In the genomic region with DNA sequence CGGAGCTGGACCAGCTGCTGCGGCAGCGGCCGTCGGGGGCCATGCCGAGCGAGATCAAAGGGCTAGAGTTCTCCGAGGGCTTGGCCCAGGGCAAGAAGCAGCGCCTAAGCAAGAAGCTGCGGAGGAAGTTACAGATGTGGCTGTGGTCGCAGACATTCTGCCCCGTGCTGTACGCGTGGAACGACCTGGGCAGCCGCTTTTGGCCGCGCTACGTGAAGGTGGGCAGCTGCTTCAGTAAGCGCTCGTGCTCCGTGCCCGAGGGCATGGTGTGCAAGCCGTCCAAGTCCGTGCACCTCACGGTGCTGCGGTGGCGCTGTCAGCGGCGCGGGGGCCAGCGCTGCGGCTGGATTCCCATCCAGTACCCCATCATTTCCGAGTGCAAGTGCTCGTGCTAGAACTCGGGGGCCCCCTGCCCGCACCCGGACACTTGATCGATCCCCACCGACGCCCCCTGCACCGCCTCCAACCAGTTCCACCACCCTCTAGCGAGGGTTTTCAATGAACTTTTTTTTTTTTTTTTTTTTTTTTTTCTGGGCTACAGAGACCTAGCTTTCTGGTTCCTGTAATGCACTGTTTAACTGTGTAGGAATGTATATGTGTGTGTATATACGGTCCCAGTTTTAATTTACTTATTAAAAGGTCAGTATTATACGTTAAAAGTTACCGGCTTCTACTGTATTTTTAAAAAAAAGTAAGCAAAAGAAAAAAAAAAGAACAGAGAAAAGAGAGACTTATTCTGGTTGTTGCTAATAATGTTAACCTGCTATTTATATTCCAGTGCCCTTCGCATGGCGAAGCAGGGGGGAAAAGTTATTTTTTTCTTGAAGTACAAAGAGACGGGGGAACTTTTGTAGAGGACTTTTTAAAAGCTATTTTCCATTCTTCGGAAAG, we compare ENCODE assay signal across 8 cellular contexts. TPM values are rescaled to one million over a fixed set of nuclear protein-coding genes. Genes with fewer than 3 reads are reported as not detected.
DNase-seq lines count a peak whose midpoint lies in the region; ATAC-seq and TF ChIP-seq lines count a peak whose summit lies in the region.

No MANE protein-coding gene starts in this region.

- peaks cover 3% of the 10 kb centered on the region; the same call in 1 of the 2 replicates for H3K9me3 ChIP-seq in SJSA1 (replicated peaks)
- H3K9me3 ChIP-seq in lung (ENCODE audit: control insufficient read depth in 2 of 2, insufficient read depth in 1 of 2, low read length in 1 of 2), result peaks cover 0 to 2% of the 10 kb centered on the region in 2 donors
- H3K9me3 ChIP-seq in tibial nerve, result no peaks in the 10 kb centered on the region

- CTCF ChIA-PET in MCF 10A (lab: Yijun Ruan, JAX), result interaction anchor here (0.6 to 12.8 kb wide), 9 partner anchors 59 to 1496 kb away, joined by 3 to 275 read pairs (median 6); no protein-coding TSS in a partner anchor

- H3K9me3 Mint-ChIP-seq in MCF 10A (ENCODE audit: unreplicated experiment), result no peaks in the 10 kb centered on the region

- H3K27me3 Mint-ChIP-seq in MCF 10A (ENCODE audit: insufficient read depth, unreplicated experiment), result peaks cover 10% of the 10 kb centered on the region

- POLR2A ChIA-PET in MCF 10A (lab: Yijun Ruan, JAX), result interaction anchor here (0.6 to 2.9 kb wide), 7 partner anchors 30 to 225 kb away, joined by 3 to 17 read pairs (median 4); no protein-coding TSS in a partner anchor

- intact Hi-C loops in MCF 10A (cut with micrococcal nuclease), result loop anchor here (10.0 kb wide), 1 partner anchor 350 kb away; no protein-coding TSS in a partner anchor

- BruUV-seq in MCF 10A (replicated peaks; lab: Mats Ljungman, UMichigan), result no TSS peak

- peaks cover 56% of the 10 kb centered on the region for H3K4me1 ChIP-seq in SJSA1 (replicated peaks)
- H3K4me1 ChIP-seq in lung (ENCODE audit: control insufficient read depth in 2 of 2, insufficient read depth in 2 of 2, low read length in 2 of 2), result peaks cover 8 to 22% of the 10 kb centered on the region in 2 donors
- peaks cover 0 to 57% (median 35%) of the 10 kb centered on the region in 4 donors for H3K4me1 ChIP-seq in tibial nerve

- H3K36me3 ChIP-seq in SJSA1 (no peaks in the 10 kb centered on the region), lung (ENCODE audit: control insufficient read depth in 2 of 2, insufficient read depth in 2 of 2, low read length in 2 of 2) (no peaks in the 10 kb centered on the region), tibial nerve (no peaks in the 10 kb centered on the region)

- H3K27ac ChIP-seq in SJSA1 (no peak overlapping the region; the same call in 1 of the 2 replicates), lung (ENCODE audit: low read depth in 1 of 2, low read length in 1 of 2) (no peak overlapping the region), tibial nerve (peak overlapping the region in 3 of 4 donors; percentile 42 to 87 (median 71))

- no peak for TF ChIP-seq POLR2A in tibial nerve (IDR thresholded peaks at IDR 0.05)

- no peak overlapping the region for H3K27ac Mint-ChIP-seq in MCF 10A (ENCODE audit: low read depth, unreplicated experiment)

- H3K27me3 ChIP-seq in SJSA1 (replicated peaks) (peaks cover 32% of the 10 kb centered on the region), lung (ENCODE audit: control insufficient read depth, insufficient read depth) (no peaks in the 10 kb centered on the region), tibial nerve (peaks cover 0 to 66% of the 10 kb centered on the region in 2 donors)

- H3K4me3 Mint-ChIP-seq in MCF 10A (ENCODE audit: unreplicated experiment), result peak overlapping the region; percentile 75

- peak overlapping the region; percentile 52 for H3K4me3 ChIP-seq in SJSA1
- peak overlapping the region; percentile 3 for H3K4me3 ChIP-seq in lung
- H3K4me3 ChIP-seq in tibial nerve, result peak overlapping the region; percentile 41 to 68 (median 58)

- peak; percentile 28 to 73 (median 58) for DNase-seq in stimulated activated naive CD4-positive, alpha-beta T cell (lab: John Stamatoyannopoulos, UW)
- DNase-seq in stimulated activated naive CD4-positive, alpha-beta T cell treated with Interleukin-2 at 50 U/mL for 16 hours (lab: John Stamatoyannopoulos, UW), result no peak
- DNase-seq in SJSA1 (ENCODE audit: low read depth in 1 of 2, low spot score in 2 of 2), result peak in 1 of 2 experiments; percentile 62
- DNase-seq in MCF 10A (ENCODE audit: unreplicated experiment), result peak; percentile 30
- no peak for DNase-seq in lung (ENCODE audit: low spot score)
- no peak for DNase-seq in tibial nerve (ENCODE audit: low spot score in 2 of 2)
- no peak for DNase-seq in medulla oblongata (ENCODE audit: extremely low spot score)
- DNase-seq in NCI-H446 (lab: John Stamatoyannopoulos, UW), result no peak

- ATAC-seq in lung (ENCODE audit: insufficient read depth, low FRiP score), result no peak

- TF ChIP-seq CTCF in MCF 10A (IDR thresholded peaks at IDR 0.05; ENCODE audit: unreplicated experiment) (no peak), lung (IDR thresholded peaks at IDR 0.05; ENCODE audit: control extremely low read depth, extremely low read depth) (no peak), tibial nerve (IDR thresholded peaks at IDR 0.05) (no peak)

- TF ChIP-seq EP300 in tibial nerve (IDR thresholded peaks at IDR 0.05), result no peak

- no peaks in the 10 kb centered on the region for H3K36me3 Mint-ChIP-seq in MCF 10A (ENCODE audit: insufficient read depth, unreplicated experiment)

- 1 to 2% methylated on average over 48 to 50 of the region's 50 CpGs for WGBS in lung, 2 donors
- WGBS in tibial nerve, 2 donors, result 2% methylated on average over 49 to 50 of the region's 50 CpGs

- H3K4me1 Mint-ChIP-seq in MCF 10A (ENCODE audit: insufficient read depth, unreplicated experiment), result no peaks in the 10 kb centered on the region

RNA-seq across cellular contexts. Expression of a gene that starts 1.3 kb away (rescaled TPM):
- 11.0 and 13.2 TPM in 2 replicates for total RNA-seq in SJSA1 (2014; rRNA removed; shearing (Covaris generic))
- 1.1 and 1.7 TPM in 2 replicates for total RNA-seq in MCF 10A (2022)
- 1 to 10 TPM; 2.2 to 2.7 TPM for total RNA-seq in lung
- under 1 TPM; 0.56 to 0.85 TPM for polyA plus RNA-seq in lung
- total RNA-seq in tibial nerve, result 10 to 100 TPM; 11.4 to 42.8 (median 14.1) TPM

Comparison
In these comparisons a context has a peak if more than half of its experiments do, and no peak if none do; other contexts are left out.
1. DNase-seq: peak in stimulated activated naive CD4-positive, alpha-beta T cell (6 of 6) and MCF 10A (single experiment); none in stimulated activated naive CD4-positive, alpha-beta T cell treated with Interleukin-2 at 50 U/mL for 16 hours (single experiment), lung (single experiment), tibial nerve (0 of 2), medulla oblongata (single experiment) and NCI-H446 (0 of 2).
2. H3K27ac ChIP-seq: peak in tibial nerve (3 of 4); none in SJSA1 (single experiment) and lung (0 of 2).
3. H3K4me3 ChIP-seq: peak in every context shown above with its lines; median percentile 58 in tibial nerve; 52 in SJSA1; 3 in lung.